In the genomic region with DNA sequence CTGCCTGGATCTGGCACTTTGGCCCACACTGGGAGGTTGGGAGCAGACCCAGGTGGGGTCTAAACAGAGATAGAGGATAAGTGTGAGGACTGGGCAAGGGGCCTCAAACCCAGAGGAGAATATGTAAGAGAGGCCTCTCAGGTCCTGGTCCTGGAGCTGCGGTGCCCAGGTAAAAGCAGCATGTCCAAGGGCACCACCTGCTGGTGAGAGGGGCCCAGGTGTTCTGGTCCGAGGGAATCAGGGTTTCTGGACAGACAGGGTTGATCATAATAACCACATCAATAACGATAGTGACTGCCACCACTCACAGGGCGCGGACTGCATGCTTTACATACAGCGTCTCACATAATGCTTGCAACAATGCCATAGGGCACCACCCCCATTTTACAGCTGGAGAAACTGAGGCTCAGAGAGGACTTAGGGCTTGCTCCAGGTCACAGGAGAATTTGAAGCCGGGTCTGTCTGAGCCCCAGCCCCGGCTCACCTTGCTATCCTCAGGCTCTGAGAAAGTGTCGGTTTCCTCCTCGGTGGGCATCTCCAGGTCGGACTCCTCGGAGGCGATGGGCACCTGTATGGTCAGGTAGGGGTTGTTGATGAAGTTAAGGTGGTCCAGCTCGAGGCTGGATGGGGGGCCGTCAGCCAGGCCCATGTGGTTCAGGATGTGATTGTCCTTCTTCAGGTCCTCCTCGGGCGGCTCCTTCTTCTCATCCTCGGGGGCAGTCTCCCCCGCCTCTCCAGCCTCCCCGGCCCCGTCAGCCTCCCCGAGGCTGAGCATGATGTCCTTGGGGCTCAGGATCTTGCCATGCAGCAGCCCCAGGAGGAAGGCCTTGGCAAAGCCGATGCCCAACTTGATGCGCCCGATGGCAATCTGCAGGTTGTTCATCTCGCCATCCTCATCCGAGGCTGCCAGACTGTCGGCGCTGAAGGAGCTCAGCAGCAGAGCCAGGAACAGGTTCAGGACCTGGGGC, we compare ENCODE assay signal across 8 cellular contexts. TPM values are rescaled to one million over a fixed set of nuclear protein-coding genes. Genes with fewer than 3 reads are reported as not detected.
DNase-seq lines count a peak whose midpoint lies in the region; ATAC-seq and TF ChIP-seq lines count a peak whose summit lies in the region.

No MANE protein-coding gene starts in this region.

- peak; percentile 20 for TF ChIP-seq CTCF in cardiac muscle cell (IDR thresholded peaks at IDR 0.05; ENCODE audit: low read depth, low read length)
- TF ChIP-seq CTCF in right atrium auricular region (IDR thresholded peaks at IDR 0.05), result peak in 1 of 2 donors; percentile 20
- peak; percentile 78; the same call in 1 of the 2 replicates for TF ChIP-seq CTCF in Panc1 (IDR thresholded peaks at IDR 0.05)
- TF ChIP-seq CTCF in fibroblast of the aortic adventitia (IDR thresholded peaks at IDR 0.05; ENCODE audit: insufficient read depth, low read length), result peak; percentile 9
- peak; percentile 31 to 54 (median 51) for TF ChIP-seq CTCF in transverse colon (IDR thresholded peaks at IDR 0.05)

- H3K27ac ChIP-seq in cardiac muscle cell (no peak overlapping the region), right atrium auricular region (no peak overlapping the region), Panc1 (ENCODE audit: low read length) (no peak overlapping the region), transverse colon (no peak overlapping the region)

- DNase-seq in cardiac muscle cell (ENCODE audit: low read depth in 1 of 2, low spot score in 1 of 2) (peak in 1 of 2 donors; percentile 46), right atrium auricular region (ENCODE audit: low spot score) (no peak), Panc1 (ENCODE audit: low read depth, low spot score) (peak; percentile 8), fibroblast of the aortic adventitia (ENCODE audit: low read depth) (no peak), transverse colon (peak; percentile 75), posterior vena cava (ENCODE audit: low spot score) (no peak)

- no peaks in the 10 kb centered on the region for H3K36me3 ChIP-seq in cardiac muscle cell
- no peaks in the 10 kb centered on the region for H3K36me3 ChIP-seq in right atrium auricular region
- no peaks in the 10 kb centered on the region for H3K36me3 ChIP-seq in Panc1 (ENCODE audit: control insufficient read depth, insufficient read depth, low read length)
- no peaks in the 10 kb centered on the region for H3K36me3 ChIP-seq in transverse colon

- intact Hi-C loops in Panc1 (cut with micrococcal nuclease; ENCODE audit: unreplicated experiment) (no loop called here), transverse colon (cut with DNase I; ENCODE audit: low total_unique reads) (no loop called here), posterior vena cava (cut with DNase I) (loop anchor here in 1 of 2 donors (1.0 kb wide), 1 partner anchor 40 kb away; no protein-coding TSS in a partner anchor)

- H3K9me3 ChIP-seq in cardiac muscle cell (ENCODE audit: low read depth) (no peaks in the 10 kb centered on the region), right atrium auricular region (no peaks in the 10 kb centered on the region), Panc1 (ENCODE audit: control insufficient read depth, insufficient read depth, low read depth, low read length) (no peaks in the 10 kb centered on the region), transverse colon (no peaks in the 10 kb centered on the region)

- no peaks in the 10 kb centered on the region for H3K27me3 ChIP-seq in cardiac muscle cell
- H3K27me3 ChIP-seq in right atrium auricular region, result no peaks in the 10 kb centered on the region
- H3K27me3 ChIP-seq in Panc1 (ENCODE audit: control insufficient read depth, insufficient read depth, low read length), result no peaks in the 10 kb centered on the region
- H3K27me3 ChIP-seq in transverse colon, result no peaks in the 10 kb centered on the region

- no peak for TF ChIP-seq EP300 in transverse colon (IDR thresholded peaks at IDR 0.05; ENCODE audit: low read depth)

- WGBS in transverse colon (ENCODE audit: low coverage in 1 of 2), 2 donors, result 83% methylated on average over 27 of the region's 29 CpGs; no CpG with 5 or more reads in 1 of the 2 donors

- no peak for TF ChIP-seq POLR2A in transverse colon (IDR thresholded peaks at IDR 0.05)

- CTCF ChIA-PET in Panc1 (lab: Charles Lee), result interaction anchor here (0.5 to 2.0 kb wide), 3 partner anchors 32 to 137 kb away, joined by 3 to 13 read pairs (median 7); no protein-coding TSS in a partner anchor

- H3K4me1 ChIP-seq in cardiac muscle cell (ENCODE audit: low read depth), result peaks cover 10% of the 10 kb centered on the region
- H3K4me1 ChIP-seq in right atrium auricular region, result peaks cover 0 to 24% of the 10 kb centered on the region in 2 donors
- H3K4me1 ChIP-seq in Panc1 (ENCODE audit: control insufficient read depth, insufficient read depth, low read length), result no peaks in the 10 kb centered on the region
- peaks cover 0 to 5% (median 0%) of the 10 kb centered on the region in 4 donors for H3K4me1 ChIP-seq in transverse colon

- no TSS peak for BruUV-seq in Panc1 (replicated peaks; lab: Mats Ljungman, UMichigan)

- H3K4me3 ChIP-seq in cardiac muscle cell (no peak overlapping the region), right atrium auricular region (no peak overlapping the region), Panc1 (ENCODE audit: low read depth in 2 of 2, low read length in 2 of 2) (no peak overlapping the region), fibroblast of the aortic adventitia (ENCODE audit: low read depth, low read length) (no peak overlapping the region), transverse colon (no peak overlapping the region)

- POLR2A ChIA-PET in Panc1 (lab: Charles Lee), result no interaction called here

- in situ Hi-C loops in Panc1 (cut with HindIII; ENCODE audit: low pct_unique_long_range_greater_than_20kb, low sequenced_read_pairs), result no loop called here
- in situ Hi-C loops in transverse colon (cut with MboI; ENCODE audit: low pct_ligation_motif_present in 1 of 4, low pct_unique_long_range_greater_than_20kb in 1 of 4, low sequenced_read_pairs in 3 of 4), result no loop called here

- ATAC-seq in Panc1, result peak; percentile 68; the same call in 1 of the 2 replicates
- no peak for ATAC-seq in GM18520 (IDR thresholded peaks at IDR 0.05; ENCODE audit: unreplicated experiment)
- no peak for ATAC-seq in GM18870 (IDR thresholded peaks at IDR 0.05; ENCODE audit: unreplicated experiment)

RNA-seq across cellular contexts. Expression of gene CD79B, which starts 19.1 kb away (rescaled TPM):
- not detected in 2 replicates for total RNA-seq in cardiac muscle cell
- polyA plus RNA-seq in cardiac muscle cell, result 0.23 TPM in 1 of 2 replicates, not detected in the other
- 1 to 10 TPM; 2.2 to 7.3 TPM for total RNA-seq in right atrium auricular region
- total RNA-seq in Panc1 (2021; ENCODE audit: unreplicated experiment), result not detected
- not detected for polyA plus RNA-seq in Panc1 (2012; ENCODE audit: insufficient read length)
- total RNA-seq in fibroblast of the aortic adventitia (ENCODE audit: low replicate concordance), result not detected in 2 replicates
- total RNA-seq in transverse colon, result 10 to 100 TPM in 2 of 4 donors, under 1 TPM in 1, not detected in 1; 0.68 to 38.9 (median 20.0) TPM
- total RNA-seq in posterior vena cava, result 1 to 10 TPM; 5.1 to 5.5 TPM

RNA-seq across cellular contexts. Expression of gene SCN4A, which starts 21.5 kb away (rescaled TPM):
- total RNA-seq in cardiac muscle cell (0.63 and 0.78 TPM in 2 replicates), right atrium auricular region (1 to 10 TPM in 1 of 2 donors, under 1 TPM in 1; 0.74 to 2.5 TPM), Panc1 (2021; ENCODE audit: unreplicated experiment) (0.03 TPM), fibroblast of the aortic adventitia (ENCODE audit: low replicate concordance) (0.18 TPM in 1 of 2 replicates, not detected in the other), transverse colon (under 1 TPM in 3 of 4 donors, not detected in 1; 0.14 to 0.48 (median 0.20) TPM), posterior vena cava (1 to 10 TPM in 1 of 2 donors, under 1 TPM in 1; 0.76 to 2.2 TPM)
- polyA plus RNA-seq in cardiac muscle cell, result 0.49 TPM in 1 of 2 replicates, not detected in the other
- polyA plus RNA-seq in Panc1 (2012; ENCODE audit: insufficient read length), result 0.12 TPM

RNA-seq across cellular contexts. Expression of gene GH1, which starts 32.6 kb away (rescaled TPM):
- total RNA-seq in cardiac muscle cell (not detected in 2 replicates), right atrium auricular region (not detected), Panc1 (2021; ENCODE audit: unreplicated experiment) (not detected), fibroblast of the aortic adventitia (ENCODE audit: low replicate concordance) (not detected in 2 replicates), transverse colon (not detected), posterior vena cava (not detected)
- polyA plus RNA-seq in cardiac muscle cell, result not detected in 2 replicates
- not detected for polyA plus RNA-seq in Panc1 (2012; ENCODE audit: insufficient read length)

RNA-seq across cellular contexts. Expression of gene CSHL1, which starts 40.2 kb away (rescaled TPM):
- total RNA-seq in cardiac muscle cell (not detected in 2 replicates), right atrium auricular region (not detected), Panc1 (2021; ENCODE audit: unreplicated experiment) (not detected), fibroblast of the aortic adventitia (ENCODE audit: low replicate concordance) (not detected in 2 replicates), transverse colon (not detected), posterior vena cava (not detected)
- not detected in 2 replicates for polyA plus RNA-seq in cardiac muscle cell
- not detected for polyA plus RNA-seq in Panc1 (2012; ENCODE audit: insufficient read length)

RNA-seq across cellular contexts. Expression of gene PRR29, which starts 46.9 kb away (rescaled TPM):
- total RNA-seq in cardiac muscle cell (2.9 and 3.6 TPM in 2 replicates), right atrium auricular region (under 1 TPM in 1 of 2 donors, not detected in 1; 0.08 TPM), Panc1 (2021; ENCODE audit: unreplicated experiment) (0.10 TPM), fibroblast of the aortic adventitia (ENCODE audit: low replicate concordance) (0.99 and 1.4 TPM in 2 replicates), transverse colon (not detected), posterior vena cava (under 1 TPM; 0.29 to 0.69 TPM)
- 1.7 and 4.9 TPM in 2 replicates for polyA plus RNA-seq in cardiac muscle cell
- polyA plus RNA-seq in Panc1 (2012; ENCODE audit: insufficient read length), result 0.18 TPM

Comparison
In these comparisons a context has a peak if more than half of its experiments do, and no peak if none do; other contexts are left out.
1. DNase-seq: peak in Panc1 (single experiment) and transverse colon (single experiment); none in right atrium auricular region (single experiment), fibroblast of the aortic adventitia (single experiment) and posterior vena cava (single experiment).